16 cellular contexts compared by ENCODE assay signal in genomic region chr3:3192481-3192764, GRCh38. TPM values are rescaled to one million over a fixed set of nuclear protein-coding genes. Genes with fewer than 3 reads are reported as not detected.
DNase-seq lines count a peak whose midpoint lies in the region; ATAC-seq, FAIRE-seq and TF ChIP-seq lines count a peak whose summit lies in the region.
"Had no signal": no experiment of that assay in that cellular context is flagged by ENCODE, and none has a peak within 500 bp of the region (broad histone marks: within the 10 kb centered on the region; RNA-seq: fewer than 3 reads in every experiment).

No MANE protein-coding gene starts in this region.

- TF ChIP-seq CTCF in K562 (IDR thresholded peaks at IDR 0.05 in 2 of 3, conservative IDR thresholded peaks at IDR 0.05 in 1 of 3; ENCODE audit: insufficient read depth in 2 of 3, low read depth in 1 of 3, low read length in 3 of 3) = no peak

- peak; percentile 54 for ATAC-seq in K562
- no peak for ATAC-seq in GM21737 (IDR thresholded peaks at IDR 0.05; ENCODE audit: unreplicated experiment)
- ATAC-seq: HCT116 had no signal

- H3K9me1 ChIP-seq in K562 (ENCODE audit: control insufficient read depth, insufficient read depth, low read length) = no peaks in the 10 kb centered on the region

- no peaks in the 10 kb centered on the region for H4K20me1 ChIP-seq in K562 (replicated peaks; ENCODE audit: control insufficient read depth, insufficient read depth, low read length)

- peak overlapping the region; percentile 79 for H2AFZ ChIP-seq in K562 (ENCODE audit: low read depth, low read length)

- H3K27ac Mint-ChIP-seq in activated naive CD4-positive, alpha-beta T cell treated with anti-CD3 and anti-CD28 coated beads, Interleukin-2, amount 50 U/mL, for 24 hours = peak overlapping the region; percentile 97
- H3K27ac Mint-ChIP-seq: type B pancreatic cell had no signal

- peak overlapping the region; percentile 62 for H3K4me2 ChIP-seq in K562 (ENCODE audit: insufficient read depth, low read length)

- in situ Hi-C loops in K562 (cut with MboI) = no loop called here

- no peaks in the 10 kb centered on the region for H3K79me2 ChIP-seq in K562 (ENCODE audit: control insufficient read depth, insufficient read depth, low read length)

- peak overlapping the region; percentile 27 for H3K27ac ChIP-seq in K562 (ENCODE audit: extremely low read depth, low read depth, low read length)
- H3K27ac ChIP-seq: cardiac muscle cell, epithelial cell of prostate, SK-N-MC had no signal

- peak overlapping the region; percentile 75 for H3K4me3 Mint-ChIP-seq in activated naive CD4-positive, alpha-beta T cell treated with anti-CD3 and anti-CD28 coated beads, Interleukin-2, amount 50 U/mL, for 24 hours
- H3K4me3 Mint-ChIP-seq: type B pancreatic cell had no signal

- TF ChIP-seq POLR2A in K562 (conservative IDR thresholded peaks at IDR 0.05) = no peak

- no peaks in the 10 kb centered on the region; the same call in 2 of the 3 replicates for H3K36me3 ChIP-seq in K562 (ENCODE audit: control insufficient read depth, insufficient read depth, low read length)
- H3K36me3 ChIP-seq: cardiac muscle cell had no signal

- peaks cover 0 to 45% of the 10 kb centered on the region in 2 experiments; a peak in 3 of 5 replicates for H3K4me1 ChIP-seq in K562 (replicated peaks in 1 of 2; ENCODE audit: control insufficient read depth in 2 of 2, insufficient read depth in 2 of 2, low read length in 2 of 2)

- no peak for TF ChIP-seq RAD21 in K562 (CRISPR knock-in tag; conservative IDR thresholded peaks at IDR 0.05 in 1 of 2, IDR thresholded peaks at IDR 0.05 in 1 of 2)

- H3K36me3 Mint-ChIP-seq in activated naive CD4-positive, alpha-beta T cell treated with anti-CD3 and anti-CD28 coated beads, Interleukin-2, amount 50 U/mL, for 24 hours = no peaks in the 10 kb centered on the region
- H3K36me3 Mint-ChIP-seq: type B pancreatic cell had no signal

- no peak for DNase-seq in activated naive CD4-positive, alpha-beta T cell treated with anti-CD3 and anti-CD28 coated beads, Interleukin-2, amount 50 U/mL, for 16 hours
- peak; percentile 71 for DNase-seq in OCI-M1 (lab: John Stamatoyannopoulos, UW)
- peak in 2 of 4 experiments; percentile 23 to 47 for DNase-seq in K562 (ENCODE audit: extremely low read depth in 1 of 4, low spot score in 3 of 4)
- DNase-seq in COLO829 (ENCODE audit: low spot score) = no peak
- DNase-seq in A172 (ENCODE audit: low spot score) = no peak
- DNase-seq: NCI-H1105; NCI-H2029 treated with DMSO at 0.1 percent for 48 hours; stimulated activated CD4-positive, alpha-beta T cell treated with anti-CD3 and anti-CD28 coated beads, Interleukin-4, amount 100 ng/mL, for 1 hour had no signal

- no TSS peak for BruUV-seq in K562 (replicated peaks; lab: Mats Ljungman, UMichigan)

- CTCF ChIA-PET in K562 (lab: Yijun Ruan, JAX; ENCODE audit: low intra/inter-chr PET ratio) = no interaction called here

- TF ChIP-seq EP300 in K562 (IDR thresholded peaks at IDR 0.05; ENCODE audit: low read length) = no peak

- H3K4me1 Mint-ChIP-seq in activated naive CD4-positive, alpha-beta T cell treated with anti-CD3 and anti-CD28 coated beads, Interleukin-2, amount 50 U/mL, for 24 hours = peaks cover 58% of the 10 kb centered on the region

- intact Hi-C loops in K562 (cut with micrococcal nuclease) = loop anchor here (2.0 kb wide), 1 partner anchor 808 kb away; no protein-coding TSS in a partner anchor

- H3K9me3 Mint-ChIP-seq in activated naive CD4-positive, alpha-beta T cell treated with anti-CD3 and anti-CD28 coated beads, Interleukin-2, amount 50 U/mL, for 24 hours = no peaks in the 10 kb centered on the region

- no peak overlapping the region for H3K4me3 ChIP-seq in K562
- H3K4me3 ChIP-seq: cardiac muscle cell, SK-N-MC had no signal

- no peaks in the 10 kb centered on the region for H3K9me3 ChIP-seq in K562 (replicated peaks; ENCODE audit: control insufficient read depth, insufficient read depth, low read depth, low read length)

- POLR2A ChIA-PET in K562 (lab: Yijun Ruan, JAX) = interaction anchor here (0.9 to 1.1 kb wide), 2 partner anchors 15 to 1095 kb away, joined by 4 to 5 read pairs; no protein-coding TSS in a partner anchor

- no peaks in the 10 kb centered on the region for H3K27me3 ChIP-seq in K562 (ENCODE audit: control insufficient read depth in 2 of 2, insufficient read depth in 2 of 2, low read length in 2 of 2)

- H3K9ac ChIP-seq in K562 (ENCODE audit: insufficient read depth in 1 of 2, low read depth in 2 of 2, low read length in 2 of 2) = peak overlapping the region in 1 of 2 experiments; percentile 4; a peak in 1 of 4 replicates

- FAIRE-seq in K562 (lab: Jason Lieb, UNC) = peak; percentile 58
- FAIRE-seq: D721Med had no signal

- WGBS in K562 (ENCODE audit: insufficient coverage, low coverage, missing lambda C conversion rate) = 31% methylated on average over 1 of the region's 1 CpG

- H3K27me3 Mint-ChIP-seq in activated naive CD4-positive, alpha-beta T cell treated with anti-CD3 and anti-CD28 coated beads, Interleukin-2, amount 50 U/mL, for 24 hours = no peaks in the 10 kb centered on the region

TF ChIP-seq in K562, 482 proteins besides CTCF, POLR2A, EP300 and RAD21:
- TF ChIP-seq EHMT2 (IDR thresholded peaks at IDR 0.05) (0 out of 2 replicates have a peak, but pooled peaks have one; percentile 12), GTF2E2 (tag; IDR thresholded peaks at IDR 0.05) (0 out of 2 replicates have a peak, but pooled peaks have one; percentile 3), ZNF764 (CRISPR knock-in tag; IDR thresholded peaks at IDR 0.05; ENCODE audit: low read depth) (peak; percentile 72; the same call in 1 of the 2 replicates), ZNF584 (CRISPR knock-in tag; IDR thresholded peaks at IDR 0.05; ENCODE audit: low read depth) (no peak), ERF (CRISPR knock-in tag; IDR thresholded peaks at IDR 0.05) (no peak), ZBTB11 (CRISPR knock-in tag; IDR thresholded peaks at IDR 0.05) (0 out of 6 replicates have a peak, but pooled peaks of 1 of the 3 experiments have one; percentile 42), GABPA (tag; conservative IDR thresholded peaks at IDR 0.05; ENCODE audit: low read depth) (peak; percentile 82)
TF ChIP-seq in K562: peak in this region for 5.

RNA-seq across cellular contexts. Expression of gene CRBN, which starts 12.9 kb away (rescaled TPM):
- 48.7 and 125 TPM in 2 replicates for total RNA-seq in K562 (2011; cell fraction: chromatin; rRNA removed; ENCODE audit: low replicate concordance)
- total RNA-seq in K562 (2011; cell fraction: nucleolus; rRNA removed) = 26.8 and 34.5 TPM in 2 replicates
- total RNA-seq in K562 (2011; cell fraction: nucleoplasm; rRNA removed) = 43.4 and 64.5 TPM in 2 replicates
- total RNA-seq in K562 (2014; rRNA removed) (32.0 and 40.8 TPM in 2 replicates), K562 (2014; rRNA removed; fragmentation: Illumina TruSeq; extraction: Trizol) (73.4 and 88.6 TPM in 2 replicates), K562 (2015; rRNA removed; fragmentation: Illumina TruSeq; extraction: Trizol) (46.5 and 57.4 TPM in 2 replicates), K562 (2021) (44.5 and 47.9 TPM in 2 replicates)
- polyA plus RNA-seq in K562 (2011; rRNA removed) (67.7 and 84.0 TPM in 2 replicates), K562 (2014; fragmentation: Illumina TruSeq; extraction: Trizol) (44.2 and 48.3 TPM in 2 replicates), K562 (2014; fragmentation: Nextera tagmentation; extraction: Ambion mirVana) (100 to 1,000 TPM; 271 to 331 TPM), K562 (2014; rRNA removed) (47.1 and 54.1 TPM in 2 replicates)
- 18.6 and 37.9 TPM in 2 replicates for polyA plus RNA-seq in K562 (2011; cell fraction: cytosol; rRNA removed)
- 36.1 and 58.0 TPM in 2 replicates for polyA plus RNA-seq in K562 (2011; cell fraction: nucleus; rRNA removed)
- 39.7 and 46.8 TPM in 2 replicates for polyA plus RNA-seq in K562 (2012)
- 92.3 and 99.7 TPM in 2 replicates for polyA minus RNA-seq in K562 (2011; rRNA and poly(A)+ RNA removed)
- polyA minus RNA-seq in K562 (2011; cell fraction: cytosol; rRNA and poly(A)+ RNA removed) = 27.1 and 49.5 TPM in 2 replicates
- 64.0 and 118 TPM in 2 replicates for polyA minus RNA-seq in K562 (2011; cell fraction: nucleus; rRNA and poly(A)+ RNA removed)
- total RNA-seq in A172 (2014; rRNA removed; shearing (Covaris generic)) = 43.2 and 52.3 TPM in 2 replicates
